Comparison of ENCODE assay signal across 13 cellular contexts in the genomic region with DNA sequence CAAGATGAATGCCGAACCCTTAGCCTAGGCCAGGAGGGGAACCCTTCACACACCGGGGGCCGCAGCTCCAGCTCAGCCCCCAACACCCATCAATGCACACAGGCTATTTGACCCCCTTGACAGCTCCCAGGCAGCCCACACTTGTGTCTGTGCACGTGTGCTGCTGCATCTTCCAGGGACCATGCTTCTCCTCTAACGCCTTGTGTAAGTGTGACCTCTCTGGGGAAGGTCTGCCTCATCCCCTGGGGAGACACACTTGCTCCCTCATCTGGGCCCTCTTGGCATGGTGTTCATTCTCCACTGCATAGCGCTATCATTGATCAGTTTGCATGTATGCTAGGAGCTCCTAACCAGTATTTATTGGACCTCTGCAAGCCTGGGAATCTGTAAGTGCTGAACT.
A peak's percentile ranks its signal among the peaks of the same experiment; 100 is the strongest.
DNase-seq lines count a peak whose midpoint lies in the region; ATAC-seq and TF ChIP-seq lines count a peak whose summit lies in the region.
"Had no signal": no experiment of that assay in that cellular context is flagged by ENCODE, and none has a peak within 500 bp of the region (broad histone marks: within the 10 kb centered on the region; RNA-seq: fewer than 3 reads in every experiment).

No MANE protein-coding gene starts in this region.

- H3K4me3 ChIP-seq in heart left ventricle: no peak overlapping the region
- no peak overlapping the region for H3K4me3 ChIP-seq in RWPE2 (ENCODE audit: severe bottlenecking)
- no peak overlapping the region for H3K4me3 ChIP-seq in transverse colon
- H3K4me3 ChIP-seq: suprapubic skin had no signal

- ATAC-seq in heart left ventricle (peak in 3 of 4 donors; percentile 2 to 8 (median 5)), left cardiac atrium (no peak), RWPE2 (ENCODE audit: low read depth) (peak; percentile 53; the same call in 1 of the 3 replicates), GM21390 (IDR thresholded peaks at IDR 0.05; ENCODE audit: unreplicated experiment) (no peak), HG02885 (IDR thresholded peaks at IDR 0.05; ENCODE audit: poor library complexity, unreplicated experiment) (no peak)

- H3K9me3 ChIP-seq in heart left ventricle (no peaks in the 10 kb centered on the region), RWPE2 (ENCODE audit: severe bottlenecking) (no peaks in the 10 kb centered on the region), transverse colon (no peaks in the 10 kb centered on the region)
- H3K9me3 ChIP-seq: suprapubic skin had no signal

- no peaks in the 10 kb centered on the region for H3K27me3 ChIP-seq in heart left ventricle
- H3K27me3 ChIP-seq in RWPE2 (ENCODE audit: insufficient read depth, poor library complexity, severe bottlenecking): no peaks in the 10 kb centered on the region
- no peaks in the 10 kb centered on the region for H3K27me3 ChIP-seq in transverse colon
- H3K27me3 ChIP-seq: suprapubic skin had no signal

- H3K27ac ChIP-seq in heart left ventricle (peak overlapping the region in 11 of 12 donors; percentile 47 to 93 (median 82)), RWPE2 (ENCODE audit: poor library complexity, severe bottlenecking) (no peak overlapping the region), transverse colon (no peak overlapping the region)
- H3K27ac ChIP-seq: suprapubic skin had no signal

- H3K36me3 ChIP-seq in heart left ventricle: no peaks in the 10 kb centered on the region
- H3K36me3 ChIP-seq in RWPE2 (ENCODE audit: low read depth): no peaks in the 10 kb centered on the region
- H3K36me3 ChIP-seq in transverse colon: no peaks in the 10 kb centered on the region
- H3K36me3 ChIP-seq: suprapubic skin had no signal

- intact Hi-C loops in heart left ventricle (cut with DNase I) (loop anchor here in 6 of 10 donors (1.0 to 10.0 kb wide), 6 partner anchors 30 to 152 kb away; no protein-coding TSS in a partner anchor), left cardiac atrium (cut with DNase I) (loop anchor here (2.0 to 5.0 kb wide), 3 partner anchors 132 to 148 kb away; no protein-coding TSS in a partner anchor), transverse colon (cut with DNase I; ENCODE audit: low total_unique reads) (no loop called here)

- 63 to 75% (median 66%) methylated on average over 5 to 6 of the region's 6 CpGs for WGBS in heart left ventricle, 4 donors
- 86% methylated on average over 6 of the region's 6 CpGs; no CpG with 5 or more reads in 1 of the 2 donors for WGBS in transverse colon (ENCODE audit: low coverage in 1 of 2), 2 donors

- TF ChIP-seq EP300 in transverse colon (IDR thresholded peaks at IDR 0.05; ENCODE audit: low read depth): no peak

- in situ Hi-C loops in transverse colon (cut with MboI; ENCODE audit: low pct_ligation_motif_present in 1 of 4, low pct_unique_long_range_greater_than_20kb in 1 of 4, low sequenced_read_pairs in 3 of 4): loop anchor here in 2 of 4 donors (5.0 kb wide), 1 partner anchor 147 kb away; no protein-coding TSS in a partner anchor

- DNase-seq in heart left ventricle (peak in 1 of 5 donors; percentile 11), left cardiac atrium (no peak), RWPE2 (ENCODE audit: low spot score) (no peak), glomerular visceral epithelial cell (ENCODE audit: extremely low spot score) (peak; percentile 20), transverse colon (peak; percentile 10), KG1 (lab: John Stamatoyannopoulos, UW) (no peak)
- DNase-seq: activated CD4-positive, alpha-beta T cell treated with anti-CD3 and anti-CD28 coated beads for 1 hour; caudate nucleus; nucleus accumbens; OCI-M1 had no signal

- TF ChIP-seq CTCF in heart left ventricle (IDR thresholded peaks at IDR 0.05) (peak in 2 of 12 donors; percentile 6), RWPE2 (IDR thresholded peaks at IDR 0.05; ENCODE audit: poor library complexity, severe bottlenecking) (peak; percentile 39), transverse colon (IDR thresholded peaks at IDR 0.05) (no peak)

- peaks cover 0 to 54% (median 24%) of the 10 kb centered on the region in 12 donors for H3K4me1 ChIP-seq in heart left ventricle
- H3K4me1 ChIP-seq in RWPE2 (ENCODE audit: insufficient read depth, poor library complexity, severe bottlenecking): no peaks in the 10 kb centered on the region
- peaks cover 0 to 20% (median 7%) of the 10 kb centered on the region in 4 donors for H3K4me1 ChIP-seq in transverse colon

- TF ChIP-seq POLR2A in heart left ventricle (IDR thresholded peaks at IDR 0.05): no peak
- no peak for TF ChIP-seq POLR2A in transverse colon (IDR thresholded peaks at IDR 0.05)

Comparison
In these comparisons a context has a peak if more than half of its experiments do, and no peak if none do; other contexts are left out.
1. ATAC-seq: peak in heart left ventricle (3 of 4) and RWPE2 (single experiment); none in left cardiac atrium (0 of 2), GM21390 (single experiment) and HG02885 (single experiment).
2. DNase-seq: peak in glomerular visceral epithelial cell (single experiment) and transverse colon (single experiment); none in left cardiac atrium (single experiment), RWPE2 (single experiment) and KG1 (single experiment).
3. H3K27ac ChIP-seq: peak in heart left ventricle (11 of 12); none in RWPE2 (single experiment) and transverse colon (0 of 4).